8 cellular contexts compared by ENCODE assay signal in the genomic region with DNA sequence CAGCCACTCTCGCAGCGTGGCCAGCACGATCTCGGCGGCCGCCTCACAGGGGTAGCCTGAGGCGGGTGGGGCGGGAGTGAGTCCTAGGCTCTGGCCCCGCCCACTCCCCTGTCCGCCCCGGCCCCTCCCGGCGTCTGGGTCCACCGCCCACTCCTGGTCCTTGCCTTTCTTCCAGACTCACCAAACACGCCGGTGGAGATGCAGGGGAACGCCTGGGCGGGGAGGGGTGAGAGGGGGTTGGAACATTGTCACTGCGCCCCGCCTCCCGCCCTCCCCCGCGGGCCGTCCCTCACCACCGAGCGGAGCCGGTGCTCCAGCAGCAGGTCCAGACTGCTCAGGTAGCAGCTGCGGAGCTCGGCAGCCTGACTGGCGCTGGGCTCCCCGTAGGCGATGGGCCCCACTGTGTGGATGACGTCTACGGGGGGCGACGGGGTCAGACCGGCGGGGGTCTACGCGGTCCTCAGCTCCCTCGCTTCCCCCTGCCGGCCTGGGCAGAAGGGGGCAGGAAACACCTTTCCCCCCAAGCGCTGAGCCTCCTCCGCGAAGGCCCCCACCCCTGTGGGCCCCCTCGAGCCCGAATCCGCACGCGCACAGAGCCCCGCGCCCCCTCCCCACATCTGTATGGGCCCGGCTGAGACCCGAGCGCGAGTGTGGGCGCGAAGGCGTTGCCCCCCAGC. TPM values are rescaled to one million over a fixed set of nuclear protein-coding genes. Genes with fewer than 3 reads are reported as not detected.
DNase-seq lines count a peak whose midpoint lies in the region; ATAC-seq and TF ChIP-seq lines count a peak whose summit lies in the region.

No MANE protein-coding gene starts in this region.

- H3K36me3 Mint-ChIP-seq in chondrocyte (ENCODE audit: low read depth), result peaks cover 9% of the 10 kb centered on the region

- H3K4me1 Mint-ChIP-seq in chondrocyte (ENCODE audit: low read depth), result peaks cover 8% of the 10 kb centered on the region

- no peak for ATAC-seq in GM18517 (IDR thresholded peaks at IDR 0.05; ENCODE audit: unreplicated experiment)

- H3K4me3 ChIP-seq in foreskin fibroblast (ENCODE audit: low read depth in 1 of 2, low read length in 2 of 2) (peak overlapping the region in 1 of 2 donors; percentile 23), skeletal muscle cell (ENCODE audit: low read depth, low read length) (peak overlapping the region; percentile 11)

- H3K27ac Mint-ChIP-seq in chondrocyte (ENCODE audit: unreplicated experiment), result no peak overlapping the region

- no peak overlapping the region for H3K4me3 Mint-ChIP-seq in chondrocyte (ENCODE audit: unreplicated experiment)

- no peak for TF ChIP-seq CTCF in foreskin fibroblast (IDR thresholded peaks at IDR 0.05; ENCODE audit: low read depth, low read length)
- no peak for TF ChIP-seq CTCF in chondrocyte (IDR thresholded peaks at IDR 0.05)

- in situ Hi-C loops in KBM-7 (cut with MboI; ENCODE audit: low pct_unique_long_range_greater_than_20kb, low sequenced_read_pairs), result no loop called here

- DNase-seq in AG08395 (ENCODE audit: low spot score) (peak; percentile 46), NCI-H2029 treated with DMSO at 0.1 percent for 48 hours (lab: John Stamatoyannopoulos, UW) (peak; percentile 78), activated T-helper 1 cell treated with Interleukin-2 at 50 U/mL for 16 hours (ENCODE audit: low read depth) (peak; percentile 48), foreskin fibroblast (peak; percentile 59 to 83), skeletal muscle cell (ENCODE audit: low read depth) (no peak), KBM-7 (no peak), chondrocyte (ENCODE audit: low spot score) (no peak)

- H3K9me3 Mint-ChIP-seq in chondrocyte (ENCODE audit: low read depth), result no peaks in the 10 kb centered on the region

- no peaks in the 10 kb centered on the region for H3K27me3 Mint-ChIP-seq in chondrocyte (ENCODE audit: low read depth)

RNA-seq across cellular contexts. Expression of a gene that starts 13.2 kb away (rescaled TPM):
- total RNA-seq in chondrocyte, result 51.6 to 58.6 TPM (median 52.2 TPM) in 3 replicates

RNA-seq across cellular contexts. Expression of a gene that starts 25.1 kb away (rescaled TPM):
- 220 to 245 TPM (median 240 TPM) in 3 replicates for total RNA-seq in chondrocyte

RNA-seq across cellular contexts. Expression of a gene that starts 36.2 kb away (rescaled TPM):
- total RNA-seq in chondrocyte, result 0.12 to 0.31 TPM (median 0.22 TPM) in 3 replicates

Comparison
In these comparisons a context has a peak if more than half of its experiments do, and no peak if none do; other contexts are left out.
1. DNase-seq: peak in AG08395 (single experiment), NCI-H2029 treated with DMSO at 0.1 percent for 48 hours (single experiment), activated T-helper 1 cell treated with Interleukin-2 at 50 U/mL for 16 hours (single experiment) and foreskin fibroblast (2 of 2); none in skeletal muscle cell (single experiment), KBM-7 (single experiment) and chondrocyte (single experiment).